In the genomic region with DNA sequence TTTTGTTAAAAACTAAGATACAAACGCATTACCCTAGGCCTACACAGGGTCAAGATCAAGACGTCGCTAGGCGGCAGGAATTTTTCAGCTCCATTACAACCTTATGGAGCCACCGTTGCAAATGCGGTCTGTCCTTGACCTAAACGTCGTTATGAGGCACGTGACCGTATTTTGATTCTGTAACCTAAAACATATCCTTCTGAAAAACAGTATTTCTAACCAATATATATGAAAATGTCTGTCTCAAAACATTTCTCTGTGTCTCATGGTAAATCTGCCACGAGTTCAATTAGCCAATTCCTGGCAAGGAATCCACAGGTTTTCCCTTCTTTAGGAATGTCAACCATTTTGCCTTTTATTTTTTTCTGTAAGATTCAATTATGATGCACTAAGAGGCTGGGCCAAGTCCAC, we compare ENCODE assay signal across 8 cellular contexts. TPM values are rescaled to one million over a fixed set of nuclear protein-coding genes. Genes with fewer than 3 reads are reported as not detected.
A peak's percentile ranks its signal among the peaks of the same experiment; 100 is the strongest.
DNase-seq lines count a peak whose midpoint lies in the region; ATAC-seq and TF ChIP-seq lines count a peak whose summit lies in the region.

No MANE protein-coding gene starts in this region.

- peak overlapping the region; percentile 97 for H3K27ac Mint-ChIP-seq in dendritic cell treated with granulocyte-macrophage colony-stimulating factor and Interleukin-4, amounts not matched to agents 40 ng/mL and 50 ng/mL, for 4 days

- peaks cover 30% of the 10 kb centered on the region for H3K36me3 Mint-ChIP-seq in dendritic cell treated with granulocyte-macrophage colony-stimulating factor and Interleukin-4, amounts not matched to agents 40 ng/mL and 50 ng/mL, for 4 days (ENCODE audit: low read depth)

- POLR2A ChIA-PET in BJ (lab: Charles Lee): interaction anchor here (0.5 to 1.6 kb wide), 4 partner anchors 64 to 137 kb away, joined by 3 to 23 read pairs (median 6); no protein-coding TSS in a partner anchor

- no peaks in the 10 kb centered on the region for H3K27me3 ChIP-seq in BJ (ENCODE audit: control insufficient read depth, insufficient read depth, low read length)

- CTCF ChIA-PET in BJ (lab: Yijun Ruan, JAX): interaction anchor here (0.6 to 4.6 kb wide), 40 partner anchors 8 to 210 kb away, joined by 3 to 153 read pairs (median 5); no protein-coding TSS in a partner anchor

- TF ChIP-seq CTCF in BJ (IDR thresholded peaks at IDR 0.05; ENCODE audit: insufficient read depth, low read depth, low read length) (peak; percentile 30; the same call in 1 of the 2 replicates), GM12865 (IDR thresholded peaks at IDR 0.05; ENCODE audit: insufficient read depth, low read depth, low read length, missing control alignments) (no peak)

- H3K4me3 Mint-ChIP-seq in dendritic cell treated with granulocyte-macrophage colony-stimulating factor and Interleukin-4, amounts not matched to agents 40 ng/mL and 50 ng/mL, for 4 days: peak overlapping the region; percentile 100

- H3K4me1 Mint-ChIP-seq in dendritic cell treated with granulocyte-macrophage colony-stimulating factor and Interleukin-4, amounts not matched to agents 40 ng/mL and 50 ng/mL, for 4 days (ENCODE audit: low read depth): peaks cover 38% of the 10 kb centered on the region

- DNase-seq in BJ (ENCODE audit: low read depth) (no peak), GM12865 (ENCODE audit: low read depth) (peak; percentile 39), RPMI8226 (peak; percentile 64), mucosa of gallbladder (ENCODE audit: low spot score) (peak; percentile 33)
- DNase-seq in stimulated activated CD4-positive, alpha-beta T cell treated with anti-CD3 and anti-CD28 coated beads, Interleukin-4, amount 100 ng/mL, for 24 hours: no peak

- no peaks in the 10 kb centered on the region for H3K36me3 ChIP-seq in BJ (ENCODE audit: control insufficient read depth, insufficient read depth, low read length)

- intact Hi-C loops in dendritic cell treated with granulocyte-macrophage colony-stimulating factor and Interleukin-4, amounts not matched to agents 40 ng/mL and 50 ng/mL, for 4 days (cut with micrococcal nuclease): loop anchor here (2.0 kb wide), 1 partner anchor 120 kb away; no protein-coding TSS in a partner anchor

- H3K27me3 Mint-ChIP-seq in dendritic cell treated with granulocyte-macrophage colony-stimulating factor and Interleukin-4, amounts not matched to agents 40 ng/mL and 50 ng/mL, for 4 days: no peaks in the 10 kb centered on the region

- H3K9me3 Mint-ChIP-seq in dendritic cell treated with granulocyte-macrophage colony-stimulating factor and Interleukin-4, amounts not matched to agents 40 ng/mL and 50 ng/mL, for 4 days: no peaks in the 10 kb centered on the region

- H3K4me3 ChIP-seq in BJ (ENCODE audit: low read depth, low read length) (peak overlapping the region; percentile 78), GM12865 (ENCODE audit: low read depth, low read length) (peak overlapping the region; percentile 81)

- ATAC-seq in HG02970 (IDR thresholded peaks at IDR 0.05; ENCODE audit: low FRiP score, unreplicated experiment): no peak
- no peak for ATAC-seq in GM19328 (IDR thresholded peaks at IDR 0.05; ENCODE audit: unreplicated experiment)

RNA-seq across cellular contexts. Expression of gene RTN4, which starts 1.7 kb away (rescaled TPM):
- polyA plus RNA-seq in BJ (2011; rRNA removed): 219 and 400 TPM in 2 replicates
- 204 and 376 TPM in 2 replicates for polyA minus RNA-seq in BJ (2011; rRNA and poly(A)+ RNA removed)
- total RNA-seq in mucosa of gallbladder: 370 TPM

Comparison
In these comparisons a context has a peak if more than half of its experiments do, and no peak if none do; other contexts are left out.
1. DNase-seq: peak in GM12865 (single experiment), RPMI8226 (single experiment) and mucosa of gallbladder (single experiment); none in BJ (single experiment) and stimulated activated CD4-positive, alpha-beta T cell treated with anti-CD3 and anti-CD28 coated beads, Interleukin-4, amount 100 ng/mL, for 24 hours (single experiment).